Comparison of ENCODE assay signal across 15 cellular contexts in genomic region chr1:228512852-228513243, GRCh38. TPM values are rescaled to one million over a fixed set of nuclear protein-coding genes. Genes with fewer than 3 reads are reported as not detected.
A peak's percentile ranks its signal among the peaks of the same experiment; 100 is the strongest.
DNase-seq lines count a peak whose midpoint lies in the region; ATAC-seq, FAIRE-seq and TF ChIP-seq lines count a peak whose summit lies in the region.
"Had no signal": no experiment of that assay in that cellular context is flagged by ENCODE, and none has a peak within 500 bp of the region (broad histone marks: within the 10 kb centered on the region; RNA-seq: fewer than 3 reads in every experiment).

No MANE protein-coding gene starts in this region.

- H3K36me3 ChIP-seq in CD4-positive, alpha-beta memory T cell (ENCODE audit: insufficient read depth, low read length): no peaks in the 10 kb centered on the region
- H3K36me3 ChIP-seq in bronchial epithelial cell (ENCODE audit: control insufficient read depth, insufficient read depth, low read length): no peaks in the 10 kb centered on the region

- no peak overlapping the region for H3K27ac ChIP-seq in CD4-positive, alpha-beta memory T cell (ENCODE audit: low read depth, low read length)

- peak; percentile 37 for DNase-seq in activated CD8-positive, alpha-beta T cell treated with anti-CD3 and anti-CD28 coated beads, Interleukin-2, amount 10 ng/mL, durations not matched to agents 7 days and 5 days
- no peak for DNase-seq in activated CD8-positive, alpha-beta T cell treated with anti-CD3 and anti-CD28 coated beads for 36 hours
- DNase-seq in CD4-positive, alpha-beta memory T cell: no peak
- no peak for DNase-seq in bronchial epithelial cell (ENCODE audit: low read depth)
- DNase-seq in stimulated activated CD8-positive, alpha-beta memory T cell treated with anti-CD3 and anti-CD28 coated beads, Interleukin-4, amount 100 ng/mL, for 48 hours: peak; percentile 10
- no peak for DNase-seq in stimulated activated CD4-positive, alpha-beta T cell treated with anti-CD3 and anti-CD28 coated beads, Interleukin-2, amount 100 ng/mL, for 48 hours
- DNase-seq: IMR-90, MV-4-11, NCI-H1417 treated with DMSO at 0.1 percent for 48 hours, NCI-H2029, NCI-H510A treated with DMSO at 0.1 percent for 48 hours had no signal

- peaks cover 43% of the 10 kb centered on the region for H3K27me3 Mint-ChIP-seq in activated CD8-positive, alpha-beta T cell treated with anti-CD3 and anti-CD28 coated beads, Interleukin-2, amount 10 ng/mL, durations not matched to agents 7 days and 5 days (ENCODE audit: low read depth)
- peaks cover 6% of the 10 kb centered on the region for H3K27me3 Mint-ChIP-seq in activated CD8-positive, alpha-beta T cell treated with anti-CD3 and anti-CD28 coated beads for 36 hours
- peaks cover 10 to 11% of the 10 kb centered on the region in 2 donors for H3K27me3 Mint-ChIP-seq in CD4-positive, alpha-beta memory T cell

- peaks cover 46% of the 10 kb centered on the region for H3K4me1 Mint-ChIP-seq in activated CD8-positive, alpha-beta T cell treated with anti-CD3 and anti-CD28 coated beads, Interleukin-2, amount 10 ng/mL, durations not matched to agents 7 days and 5 days (ENCODE audit: low read depth)
- peaks cover 6% of the 10 kb centered on the region for H3K4me1 Mint-ChIP-seq in activated CD8-positive, alpha-beta T cell treated with anti-CD3 and anti-CD28 coated beads for 36 hours (ENCODE audit: low read depth)
- peaks cover 7 to 21% (median 13%) of the 10 kb centered on the region in 4 donors for H3K4me1 Mint-ChIP-seq in CD4-positive, alpha-beta memory T cell
- H3K4me1 Mint-ChIP-seq: GM23338 had no signal

- peak; percentile 82 for FAIRE-seq in bronchial epithelial cell (lab: Jason Lieb, UNC)

- POLR2A ChIA-PET in activated CD8-positive, alpha-beta T cell treated with anti-CD3 and anti-CD28 coated beads, Interleukin-2, amount 10 ng/mL, durations not matched to agents 7 days and 5 days (lab: Charles Lee): interaction anchor here (0.6 to 1.1 kb wide), 3 partner anchors 29 to 298 kb away, joined by 3 read pairs; no protein-coding TSS in a partner anchor
- POLR2A ChIA-PET in activated CD8-positive, alpha-beta T cell treated with anti-CD3 and anti-CD28 coated beads for 36 hours (lab: Charles Lee): interaction anchor here (0.6 to 2.7 kb wide), 3 partner anchors 12 to 56 kb away, joined by 3 to 8 read pairs (median 3); no protein-coding TSS in a partner anchor
- POLR2A ChIA-PET in CD4-positive, alpha-beta memory T cell (lab: Charles Lee; ENCODE audit: partially characterized antibody): interaction anchor here (0.9 kb wide), 1 partner anchor 12 kb away, joined by 3 read pairs; no protein-coding TSS in a partner anchor

- intact Hi-C loops in activated CD8-positive, alpha-beta T cell treated with anti-CD3 and anti-CD28 coated beads for 36 hours (cut with micrococcal nuclease): no loop called here
- intact Hi-C loops in CD4-positive, alpha-beta memory T cell (cut with micrococcal nuclease): no loop called here

- no peak for TF ChIP-seq CTCF in activated CD8-positive, alpha-beta T cell treated with anti-CD3 and anti-CD28 coated beads for 36 hours (IDR thresholded peaks at IDR 0.05)
- TF ChIP-seq CTCF in bronchial epithelial cell (IDR thresholded peaks at IDR 0.05; ENCODE audit: insufficient read depth, low read length, severe bottlenecking): no peak

- no peaks in the 10 kb centered on the region for H3K36me3 Mint-ChIP-seq in activated CD8-positive, alpha-beta T cell treated with anti-CD3 and anti-CD28 coated beads, Interleukin-2, amount 10 ng/mL, durations not matched to agents 7 days and 5 days (ENCODE audit: low read depth)
- H3K36me3 Mint-ChIP-seq in activated CD8-positive, alpha-beta T cell treated with anti-CD3 and anti-CD28 coated beads for 36 hours (ENCODE audit: low read depth): no peaks in the 10 kb centered on the region
- H3K36me3 Mint-ChIP-seq in CD4-positive, alpha-beta memory T cell: no peaks in the 10 kb centered on the region

- no peaks in the 10 kb centered on the region for H3K27me3 ChIP-seq in CD4-positive, alpha-beta memory T cell (ENCODE audit: insufficient read depth, low read length)
- peaks cover 9% of the 10 kb centered on the region for H3K27me3 ChIP-seq in bronchial epithelial cell (ENCODE audit: control insufficient read depth, insufficient read depth, low read length)

- H3K9me3 ChIP-seq in CD4-positive, alpha-beta memory T cell (ENCODE audit: control insufficient read depth in 1 of 2, low read length in 2 of 2): no peaks in the 10 kb centered on the region

- ATAC-seq in activated CD8-positive, alpha-beta T cell treated with anti-CD3 and anti-CD28 coated beads, Interleukin-2, amount 10 ng/mL, durations not matched to agents 7 days and 5 days: peak; percentile 64
- no peak for ATAC-seq in activated CD8-positive, alpha-beta T cell treated with anti-CD3 and anti-CD28 coated beads for 36 hours
- no peak for ATAC-seq in esophagus mucosa
- ATAC-seq in GM18867 (IDR thresholded peaks at IDR 0.05; ENCODE audit: unreplicated experiment): no peak
- ATAC-seq: GM23338 had no signal

- peak overlapping the region; percentile 70 for H3K27ac Mint-ChIP-seq in activated CD8-positive, alpha-beta T cell treated with anti-CD3 and anti-CD28 coated beads, Interleukin-2, amount 10 ng/mL, durations not matched to agents 7 days and 5 days
- H3K27ac Mint-ChIP-seq in activated CD8-positive, alpha-beta T cell treated with anti-CD3 and anti-CD28 coated beads for 36 hours: no peak overlapping the region
- H3K27ac Mint-ChIP-seq in CD4-positive, alpha-beta memory T cell: peak overlapping the region in 5 of 7 donors; percentile 24 to 93 (median 75)
- H3K27ac Mint-ChIP-seq: CD4-positive, alpha-beta T cell; GM23338 had no signal

- H3K4me1 ChIP-seq in CD4-positive, alpha-beta memory T cell (ENCODE audit: insufficient read depth, low read length): peaks cover 14% of the 10 kb centered on the region

- H3K9me3 Mint-ChIP-seq in activated CD8-positive, alpha-beta T cell treated with anti-CD3 and anti-CD28 coated beads, Interleukin-2, amount 10 ng/mL, durations not matched to agents 7 days and 5 days (ENCODE audit: insufficient read depth): no peaks in the 10 kb centered on the region
- no peaks in the 10 kb centered on the region for H3K9me3 Mint-ChIP-seq in activated CD8-positive, alpha-beta T cell treated with anti-CD3 and anti-CD28 coated beads for 36 hours
- H3K9me3 Mint-ChIP-seq in CD4-positive, alpha-beta memory T cell: no peaks in the 10 kb centered on the region
- H3K9me3 Mint-ChIP-seq: CD4-positive, alpha-beta T cell had no signal

- no peak overlapping the region for H3K4me3 Mint-ChIP-seq in activated CD8-positive, alpha-beta T cell treated with anti-CD3 and anti-CD28 coated beads, Interleukin-2, amount 10 ng/mL, durations not matched to agents 7 days and 5 days
- H3K4me3 Mint-ChIP-seq in activated CD8-positive, alpha-beta T cell treated with anti-CD3 and anti-CD28 coated beads for 36 hours: no peak overlapping the region
- peak overlapping the region in 2 of 8 donors; percentile 24 to 47 for H3K4me3 Mint-ChIP-seq in CD4-positive, alpha-beta memory T cell
- H3K4me3 Mint-ChIP-seq: CD4-positive, alpha-beta T cell; GM23338 had no signal

- no peak overlapping the region for H3K4me3 ChIP-seq in CD4-positive, alpha-beta memory T cell (ENCODE audit: low read length in 2 of 2)
- H3K4me3 ChIP-seq in bronchial epithelial cell (ENCODE audit: low read depth, low read length): no peak overlapping the region
- H3K4me3 ChIP-seq: GM23338 had no signal

- CTCF ChIA-PET in activated CD8-positive, alpha-beta T cell treated with anti-CD3 and anti-CD28 coated beads, Interleukin-2, amount 10 ng/mL, durations not matched to agents 7 days and 5 days (lab: Charles Lee): interaction anchor here (1.5 to 6.1 kb wide), 3 partner anchors 12 to 47 kb away, joined by 3 to 62 read pairs (median 26); no protein-coding TSS in a partner anchor
- CTCF ChIA-PET in activated CD8-positive, alpha-beta T cell treated with anti-CD3 and anti-CD28 coated beads for 36 hours (lab: Charles Lee): interaction anchor here (0.6 to 4.6 kb wide), 5 partner anchors 12 to 382 kb away, joined by 3 to 26 read pairs (median 3); no protein-coding TSS in a partner anchor
- CTCF ChIA-PET in CD4-positive, alpha-beta memory T cell (lab: Charles Lee; ENCODE audit: partially characterized antibody): interaction anchor here (1.1 to 3.5 kb wide), 2 partner anchors 12 to 381 kb away, joined by 4 to 14 read pairs; no protein-coding TSS in a partner anchor

RNA-seq across cellular contexts. Expression of gene RNF187, which starts 25.7 kb away (rescaled TPM):
- total RNA-seq in activated CD8-positive, alpha-beta T cell treated with anti-CD3 and anti-CD28 coated beads, Interleukin-2, amount 10 ng/mL, durations not matched to agents 7 days and 5 days: 100 to 1,000 TPM; 129 to 139 TPM
- total RNA-seq in activated CD8-positive, alpha-beta T cell treated with anti-CD3 and anti-CD28 coated beads for 36 hours: 100 to 1,000 TPM; 147 TPM
- total RNA-seq in CD4-positive, alpha-beta memory T cell: 10 to 100 TPM; 67.4 to 73.4 TPM
- polyA plus RNA-seq in CD4-positive, alpha-beta memory T cell: 10 to 100 TPM; 15.3 to 46.4 TPM
- total RNA-seq in bronchial epithelial cell (147 and 179 TPM in 2 replicates), esophagus mucosa (126 TPM)

Comparison
In these comparisons a context has a peak if more than half of its experiments do, and no peak if none do; other contexts are left out.
1. DNase-seq: peak in activated CD8-positive, alpha-beta T cell treated with anti-CD3 and anti-CD28 coated beads, Interleukin-2, amount 10 ng/mL, durations not matched to agents 7 days and 5 days (single experiment) and stimulated activated CD8-positive, alpha-beta memory T cell treated with anti-CD3 and anti-CD28 coated beads, Interleukin-4, amount 100 ng/mL, for 48 hours (single experiment); none in activated CD8-positive, alpha-beta T cell treated with anti-CD3 and anti-CD28 coated beads for 36 hours (single experiment), CD4-positive, alpha-beta memory T cell (0 of 5), bronchial epithelial cell (single experiment) and stimulated activated CD4-positive, alpha-beta T cell treated with anti-CD3 and anti-CD28 coated beads, Interleukin-2, amount 100 ng/mL, for 48 hours (0 of 2).